In the genomic region with DNA sequence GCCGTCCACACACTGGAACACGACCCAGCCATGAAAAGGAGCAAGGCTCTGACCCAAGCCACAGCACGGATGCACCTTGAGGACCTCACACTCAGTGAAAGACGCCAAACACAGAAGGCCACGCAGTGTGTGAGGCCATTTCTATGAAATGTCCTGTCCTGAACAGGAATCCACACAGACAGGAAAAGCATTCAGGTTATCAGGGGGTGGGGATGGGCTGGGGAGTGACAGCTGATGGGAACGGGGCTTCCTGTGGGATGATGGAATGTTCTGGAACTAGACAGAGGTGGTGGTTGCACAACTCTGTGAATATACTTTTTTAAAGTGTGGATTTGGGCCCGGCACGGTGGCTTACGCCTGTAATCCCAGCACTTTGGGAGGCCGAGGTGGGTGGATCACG, we compare ENCODE assay signal across 15 cellular contexts. TPM values are rescaled to one million over a fixed set of nuclear protein-coding genes. Genes with fewer than 3 reads are reported as not detected.
DNase-seq lines count a peak whose midpoint lies in the region; ATAC-seq and TF ChIP-seq lines count a peak whose summit lies in the region.
"Had no signal": no experiment of that assay in that cellular context is flagged by ENCODE, and none has a peak within 500 bp of the region (broad histone marks: within the 10 kb centered on the region; RNA-seq: fewer than 3 reads in every experiment).

No MANE protein-coding gene starts in this region.

- peaks cover 0 to 2% (median 0%) of the 10 kb centered on the region in 8 donors for H3K9me3 Mint-ChIP-seq in CD4-positive, alpha-beta memory T cell
- H3K9me3 Mint-ChIP-seq in natural killer cell (no peaks in the 10 kb centered on the region), mesothelial cell of epicardium (no peaks in the 10 kb centered on the region)
- H3K9me3 Mint-ChIP-seq: dendritic cell treated with granulocyte-macrophage colony-stimulating factor and Interleukin-4, amounts not matched to agents 40 ng/mL and 50 ng/mL, for 4 days had no signal

- no peak for DNase-seq in CD4-positive, alpha-beta memory T cell
- no peak for DNase-seq in RWPE2 (ENCODE audit: low spot score)
- peak; percentile 35 to 74 for DNase-seq in dermis microvascular lymphatic vessel endothelial cell (ENCODE audit: low read depth in 2 of 2)
- DNase-seq in natural killer cell, result no peak
- DNase-seq in epidermal melanocyte (ENCODE audit: insufficient read length, low spot score), result no peak
- DNase-seq in NCI-H446 treated with DMSO at 0.1 percent for 48 hours (lab: John Stamatoyannopoulos, UW), result no peak
- no peak for DNase-seq in mesothelial cell of epicardium (ENCODE audit: low spot score in 2 of 2, unreplicated experiment in 2 of 2)
- DNase-seq: activated CD8-positive, alpha-beta memory T cell treated with anti-CD3 and anti-CD28 coated beads, Interleukin-2, amount 10 ng/mL, durations not matched to agents 7 days and 5 days; KG1; NCI-H1417 treated with DMSO at 0.1 percent for 48 hours; NCI-H226; ovary; stimulated activated CD4-positive, alpha-beta T cell treated with anti-CD3 and anti-CD28 coated beads, Interleukin-12 subunit alpha, Interleukin-12 subunit beta, amount 100 ng/mL, for 4 hours had no signal

- ATAC-seq in RWPE2 (ENCODE audit: low read depth) (no peak), natural killer cell (no peak), HG03469 (IDR thresholded peaks at IDR 0.05; ENCODE audit: unreplicated experiment) (no peak)

- H3K27ac Mint-ChIP-seq in CD4-positive, alpha-beta memory T cell, result peak overlapping the region in 5 of 7 donors; percentile 4 to 96 (median 77)
- H3K27ac Mint-ChIP-seq in natural killer cell (peak overlapping the region; percentile 89 to 96), mesothelial cell of epicardium (no peak overlapping the region)

- peak overlapping the region; percentile 90 for H3K27ac ChIP-seq in CD4-positive, alpha-beta memory T cell (ENCODE audit: low read depth, low read length)
- H3K27ac ChIP-seq in RWPE2 (ENCODE audit: poor library complexity, severe bottlenecking), result peak overlapping the region; percentile 79
- H3K27ac ChIP-seq: ovary had no signal

- no peaks in the 10 kb centered on the region for H3K9me3 ChIP-seq in CD4-positive, alpha-beta memory T cell (ENCODE audit: control insufficient read depth in 1 of 2, low read length in 2 of 2)
- H3K9me3 ChIP-seq in RWPE2 (ENCODE audit: severe bottlenecking), result no peaks in the 10 kb centered on the region
- H3K9me3 ChIP-seq: ovary had no signal

- H3K4me3 Mint-ChIP-seq in CD4-positive, alpha-beta memory T cell, result peak overlapping the region in 1 of 8 donors; percentile 78
- H3K4me3 Mint-ChIP-seq in natural killer cell, result peak overlapping the region; percentile 9
- no peak overlapping the region for H3K4me3 Mint-ChIP-seq in mesothelial cell of epicardium

- TF ChIP-seq CTCF in RWPE2 (IDR thresholded peaks at IDR 0.05; ENCODE audit: poor library complexity, severe bottlenecking) (no peak), natural killer cell (IDR thresholded peaks at IDR 0.05) (no peak), mesothelial cell of epicardium (IDR thresholded peaks at IDR 0.05; ENCODE audit: unreplicated experiment) (no peak)

- intact Hi-C loops in CD4-positive, alpha-beta memory T cell (cut with micrococcal nuclease), result loop anchor here (5.0 kb wide), 2 partner anchors 37 to 58 kb away; a partner anchor contains a TSS
- intact Hi-C loops in natural killer cell (cut with micrococcal nuclease), result loop anchor here (5.0 kb wide), 2 partner anchors 38 to 58 kb away; a partner anchor contains a TSS

- H3K36me3 ChIP-seq in CD4-positive, alpha-beta memory T cell (ENCODE audit: insufficient read depth, low read length), result no peaks in the 10 kb centered on the region
- H3K36me3 ChIP-seq in RWPE2 (ENCODE audit: low read depth), result peaks cover 19% of the 10 kb centered on the region
- H3K36me3 ChIP-seq: ovary had no signal

- H3K4me3 ChIP-seq in CD4-positive, alpha-beta memory T cell (ENCODE audit: low read length in 2 of 2), result no peak overlapping the region
- H3K4me3 ChIP-seq in RWPE2 (ENCODE audit: severe bottlenecking), result no peak overlapping the region
- H3K4me3 ChIP-seq: ovary had no signal

- H3K4me1 ChIP-seq in CD4-positive, alpha-beta memory T cell (ENCODE audit: insufficient read depth, low read length), result peaks cover 44% of the 10 kb centered on the region
- H3K4me1 ChIP-seq in RWPE2 (ENCODE audit: insufficient read depth, poor library complexity, severe bottlenecking), result peaks cover 6% of the 10 kb centered on the region

- peaks cover 8 to 15% of the 10 kb centered on the region in 2 donors for H3K36me3 Mint-ChIP-seq in CD4-positive, alpha-beta memory T cell
- H3K36me3 Mint-ChIP-seq in natural killer cell (no peaks in the 10 kb centered on the region), mesothelial cell of epicardium (peaks cover 7% of the 10 kb centered on the region)

- H3K4me1 Mint-ChIP-seq in CD4-positive, alpha-beta memory T cell, result peaks cover 9 to 32% (median 20%) of the 10 kb centered on the region in 4 donors
- peaks cover 8 to 45% of the 10 kb centered on the region in 2 donors for H3K4me1 Mint-ChIP-seq in natural killer cell
- H3K4me1 Mint-ChIP-seq in mesothelial cell of epicardium, result peaks cover 3% of the 10 kb centered on the region

- CTCF ChIA-PET in CD4-positive, alpha-beta memory T cell (lab: Charles Lee; ENCODE audit: partially characterized antibody), result interaction anchor here (0.7 to 1.2 kb wide), 4 partner anchors 21 to 326 kb away, joined by 3 to 4 read pairs (median 3); no protein-coding TSS in a partner anchor

- H3K27me3 Mint-ChIP-seq in CD4-positive, alpha-beta memory T cell, result no peaks in the 10 kb centered on the region
- H3K27me3 Mint-ChIP-seq in natural killer cell (ENCODE audit: low read depth in 2 of 2) (no peaks in the 10 kb centered on the region), mesothelial cell of epicardium (ENCODE audit: low read depth) (no peaks in the 10 kb centered on the region)
- H3K27me3 Mint-ChIP-seq: activated CD8-positive, alpha-beta memory T cell treated with anti-CD3 and anti-CD28 coated beads, Interleukin-2, amount 10 ng/mL, durations not matched to agents 7 days and 5 days; dendritic cell treated with granulocyte-macrophage colony-stimulating factor and Interleukin-4, amounts not matched to agents 40 ng/mL and 50 ng/mL, for 4 days had no signal

- POLR2A ChIA-PET in CD4-positive, alpha-beta memory T cell (lab: Charles Lee; ENCODE audit: partially characterized antibody), result interaction anchor here (0.6 to 4.7 kb wide), 7 partner anchors 12 to 381 kb away, joined by 3 to 32 read pairs (median 5); a partner anchor contains a TSS

- no peaks in the 10 kb centered on the region for H3K27me3 ChIP-seq in CD4-positive, alpha-beta memory T cell (ENCODE audit: insufficient read depth, low read length)
- no peaks in the 10 kb centered on the region for H3K27me3 ChIP-seq in RWPE2 (ENCODE audit: insufficient read depth, poor library complexity, severe bottlenecking)
- H3K27me3 ChIP-seq: ovary had no signal

RNA-seq across cellular contexts. Expression of a gene that starts 30.6 kb away (rescaled TPM):
- 100 to 1,000 TPM; 210 to 220 TPM for total RNA-seq in CD4-positive, alpha-beta memory T cell
- polyA plus RNA-seq in CD4-positive, alpha-beta memory T cell, result 100 to 1,000 TPM; 399 to 406 TPM
- 461 and 469 TPM in 2 replicates for total RNA-seq in dermis microvascular lymphatic vessel endothelial cell
- total RNA-seq in natural killer cell, result 100 to 1,000 TPM; 108 to 126 (median 121) TPM
- 190 to 208 TPM (median 201 TPM) in 3 replicates for total RNA-seq in mesothelial cell of epicardium

RNA-seq across cellular contexts. Expression of a gene that starts 39.3 kb away (rescaled TPM):
- 10 to 100 TPM; 76.0 to 80.0 TPM for total RNA-seq in CD4-positive, alpha-beta memory T cell
- 100 to 1,000 TPM; 167 to 197 TPM for polyA plus RNA-seq in CD4-positive, alpha-beta memory T cell
- total RNA-seq in dermis microvascular lymphatic vessel endothelial cell (87.6 and 89.4 TPM in 2 replicates), natural killer cell (100 to 1,000 TPM in 1 of 3 donors, 10 to 100 TPM in 2; 77.3 to 105 (median 91.6) TPM), mesothelial cell of epicardium (137 to 145 TPM (median 143 TPM) in 3 replicates)

RNA-seq across cellular contexts. Expression of a gene that starts 39.6 kb away (rescaled TPM):
- 10 to 100 TPM; 92.6 to 98.6 TPM for total RNA-seq in CD4-positive, alpha-beta memory T cell
- polyA plus RNA-seq in CD4-positive, alpha-beta memory T cell, result 1 to 10 TPM in 1 of 2 donors, under 1 TPM in 1; 0.37 to 3.5 TPM
- total RNA-seq in dermis microvascular lymphatic vessel endothelial cell (14.8 and 29.0 TPM in 2 replicates), natural killer cell (100 to 1,000 TPM in 1 of 3 donors, 10 to 100 TPM in 2; 92.0 to 106 (median 94.3) TPM), mesothelial cell of epicardium (48.5 to 56.1 TPM (median 53.0 TPM) in 3 replicates)

Comparison
In these comparisons a context has a peak if more than half of its experiments do, and no peak if none do; other contexts are left out.
1. DNase-seq: peak in dermis microvascular lymphatic vessel endothelial cell (2 of 2); none in CD4-positive, alpha-beta memory T cell (0 of 5), RWPE2 (single experiment), natural killer cell (single experiment), epidermal melanocyte (single experiment), NCI-H446 treated with DMSO at 0.1 percent for 48 hours (single experiment) and mesothelial cell of epicardium (0 of 2).